9 cellular contexts compared by ENCODE assay signal in genomic region chr10:61286695-61287094, GRCh38.
DNase-seq lines count a peak whose midpoint lies in the region; ATAC-seq and TF ChIP-seq lines count a peak whose summit lies in the region.
"Had no signal": no experiment of that assay in that cellular context is flagged by ENCODE, and none has a peak within 500 bp of the region (broad histone marks: within the 10 kb centered on the region; RNA-seq: fewer than 3 reads in every experiment).

No MANE protein-coding gene starts in this region.

- H3K27me3 Mint-ChIP-seq in effector memory CD8-positive, alpha-beta T cell: no peaks in the 10 kb centered on the region
- no peaks in the 10 kb centered on the region for H3K27me3 Mint-ChIP-seq in endothelial cell (ENCODE audit: unreplicated experiment)

- H3K27ac Mint-ChIP-seq in effector memory CD8-positive, alpha-beta T cell: peak overlapping the region; percentile 47 to 62
- H3K27ac Mint-ChIP-seq in endothelial cell (ENCODE audit: unreplicated experiment): no peak overlapping the region

- peaks cover 8 to 23% of the 10 kb centered on the region in 2 donors for H3K4me1 Mint-ChIP-seq in effector memory CD8-positive, alpha-beta T cell (ENCODE audit: low read depth in 2 of 2)
- H3K4me1 Mint-ChIP-seq in endothelial cell (ENCODE audit: unreplicated experiment): no peaks in the 10 kb centered on the region

- H3K4me3 Mint-ChIP-seq in effector memory CD8-positive, alpha-beta T cell: peak overlapping the region; percentile 35 to 70
- H3K4me3 Mint-ChIP-seq in endothelial cell (ENCODE audit: unreplicated experiment): no peak overlapping the region

- peaks cover 0 to 1% of the 10 kb centered on the region in 2 donors for H3K9me3 Mint-ChIP-seq in effector memory CD8-positive, alpha-beta T cell
- H3K9me3 Mint-ChIP-seq in endothelial cell (ENCODE audit: unreplicated experiment): no peaks in the 10 kb centered on the region

- peak; percentile 100 for ATAC-seq in GM18508 (IDR thresholded peaks at IDR 0.05; ENCODE audit: insufficient read depth, unreplicated experiment)
- peak; percentile 99 for ATAC-seq in GM21381 (IDR thresholded peaks at IDR 0.05; ENCODE audit: unreplicated experiment)
- ATAC-seq in HG03432 (IDR thresholded peaks at IDR 0.05; ENCODE audit: unreplicated experiment): peak; percentile 100
- peak; percentile 97 for ATAC-seq in effector memory CD8-positive, alpha-beta T cell (replicated peaks)

- peak in 1 of 3 experiments; percentile 14 for DNase-seq in effector memory CD8-positive, alpha-beta T cell
- DNase-seq in endothelial cell (ENCODE audit: low spot score): no peak
- no peak for DNase-seq in mesenteric fat pad (ENCODE audit: low spot score)
- DNase-seq in cortex of kidney (lab: John Stamatoyannopoulos, UW): no peak
- DNase-seq in effector CD8-positive, alpha-beta T cell (lab: John Stamatoyannopoulos, UW): no peak
- DNase-seq: left cardiac atrium had no signal

- no peaks in the 10 kb centered on the region for H3K36me3 Mint-ChIP-seq in effector memory CD8-positive, alpha-beta T cell (ENCODE audit: insufficient read depth)
- no peaks in the 10 kb centered on the region for H3K36me3 Mint-ChIP-seq in endothelial cell (ENCODE audit: low read depth, unreplicated experiment)

- TF ChIP-seq CTCF in endothelial cell (IDR thresholded peaks at IDR 0.05; ENCODE audit: unreplicated experiment): no peak
